In the genomic region with DNA sequence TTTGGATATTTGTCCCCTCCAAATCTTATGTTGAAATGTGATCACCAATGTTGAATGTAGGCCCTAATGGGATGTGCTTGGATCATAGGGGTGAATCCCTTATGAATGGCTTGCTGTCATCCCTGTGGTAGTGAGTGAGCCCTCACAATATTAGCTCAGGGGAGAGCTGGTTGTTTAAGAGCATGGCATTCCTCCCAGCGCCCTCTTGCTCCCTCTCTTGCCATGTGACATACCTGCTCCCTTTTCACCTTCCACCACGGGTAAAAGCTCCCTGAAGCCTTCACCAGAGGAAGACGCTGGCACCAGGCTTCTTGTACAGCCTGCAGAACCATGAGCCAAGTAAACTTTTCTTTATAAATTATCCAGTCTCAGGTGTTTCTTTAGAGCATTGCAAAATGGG, we compare ENCODE assay signal across 1 cellular context.
TF ChIP-seq lines count a peak whose summit lies in the region.

No MANE protein-coding gene starts in this region.

TF ChIP-seq in HepG2, 621 proteins besides CTCF, POLR2A, EP300 and RAD21 (continued from another document):
- TF ChIP-seq, protein P1, sequence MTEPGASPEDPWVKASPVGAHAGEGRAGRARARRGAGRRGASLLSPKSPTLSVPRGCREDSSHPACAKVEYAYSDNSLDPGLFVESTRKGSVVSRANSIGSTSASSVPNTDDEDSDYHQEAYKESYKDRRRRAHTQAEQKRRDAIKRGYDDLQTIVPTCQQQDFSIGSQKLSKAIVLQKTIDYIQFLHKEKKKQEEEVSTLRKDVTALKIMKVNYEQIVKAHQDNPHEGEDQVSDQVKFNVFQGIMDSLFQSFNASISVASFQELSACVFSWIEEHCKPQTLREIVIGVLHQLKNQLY (CRISPR knock-in tag; IDR thresholded peaks at IDR 0.05), result no peak
- TF ChIP-seq, protein P2, sequence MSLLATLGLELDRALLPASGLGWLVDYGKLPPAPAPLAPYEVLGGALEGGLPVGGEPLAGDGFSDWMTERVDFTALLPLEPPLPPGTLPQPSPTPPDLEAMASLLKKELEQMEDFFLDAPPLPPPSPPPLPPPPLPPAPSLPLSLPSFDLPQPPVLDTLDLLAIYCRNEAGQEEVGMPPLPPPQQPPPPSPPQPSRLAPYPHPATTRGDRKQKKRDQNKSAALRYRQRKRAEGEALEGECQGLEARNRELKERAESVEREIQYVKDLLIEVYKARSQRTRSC (CRISPR knock-in tag; IDR thresholded peaks at IDR 0.05; ENCODE audit: low read depth), result no peak
- no peak for TF ChIP-seq ZNF768 (CRISPR knock-in tag; IDR thresholded peaks at IDR 0.05)
- TF ChIP-seq, protein P3, sequence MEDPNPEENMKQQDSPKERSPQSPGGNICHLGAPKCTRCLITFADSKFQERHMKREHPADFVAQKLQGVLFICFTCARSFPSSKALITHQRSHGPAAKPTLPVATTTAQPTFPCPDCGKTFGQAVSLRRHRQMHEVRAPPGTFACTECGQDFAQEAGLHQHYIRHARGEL (CRISPR knock-in tag; IDR thresholded peaks at IDR 0.05), result no peak
TF ChIP-seq in HepG2: peak in this region for 0.
